In the genomic region with DNA sequence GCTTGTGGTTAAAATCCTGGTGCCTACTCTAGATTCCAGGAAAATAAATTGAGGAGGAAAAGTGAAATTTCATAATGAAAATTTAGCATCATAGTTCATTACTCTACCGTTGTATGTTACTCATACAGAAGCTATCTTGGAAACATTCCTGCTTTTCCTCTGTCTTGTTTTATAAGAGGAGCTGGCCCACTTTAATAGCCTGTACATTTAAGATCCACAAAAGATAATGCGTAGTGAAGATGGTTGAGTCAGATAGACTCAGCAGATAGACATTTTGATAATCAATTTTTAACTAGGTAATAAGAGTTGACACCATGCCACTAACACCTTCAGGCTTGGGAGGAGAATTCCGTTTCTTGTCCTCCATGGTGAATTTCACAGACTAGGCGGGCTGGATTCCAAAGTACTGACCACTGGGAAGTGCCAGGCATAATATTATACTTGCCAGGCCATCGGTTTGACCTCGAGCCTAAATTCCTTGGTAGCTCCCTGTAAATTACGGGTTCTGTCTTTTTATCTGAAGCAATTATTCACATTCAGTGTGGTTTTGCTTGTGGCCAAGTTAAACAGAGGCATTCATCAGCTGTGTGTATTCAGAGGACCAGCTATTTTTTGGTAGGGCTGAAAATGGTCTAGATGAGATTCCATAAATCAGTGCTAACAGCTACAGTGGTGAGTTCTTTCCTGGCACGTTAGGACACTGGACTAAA, we compare ENCODE assay signal across 13 cellular contexts.
DNase-seq lines count a peak whose midpoint lies in the region; TF ChIP-seq lines count a peak whose summit lies in the region.
"Had no signal": no experiment of that assay in that cellular context is flagged by ENCODE, and none has a peak within 500 bp of the region (broad histone marks: within the 10 kb centered on the region; RNA-seq: fewer than 3 reads in every experiment).

No MANE protein-coding gene starts in this region.

- H3K4me3 ChIP-seq in astrocyte of the spinal cord (ENCODE audit: low read depth, low read length) (no peak overlapping the region), endodermal cell (ENCODE audit: low read length) (no peak overlapping the region)

- in situ Hi-C loops in astrocyte of the spinal cord (cut with HindIII; ENCODE audit: low sequenced_read_pairs), result no loop called here

- H3K27ac Mint-ChIP-seq in endodermal cell, result no peak overlapping the region
- H3K27ac Mint-ChIP-seq: activated CD4-positive, alpha-beta memory T cell treated with anti-CD3 and anti-CD28 coated beads, Interleukin-2, amount 10 ng/mL, durations not matched to agents 7 days and 5 days had no signal

- H3K4me1 ChIP-seq in endodermal cell (ENCODE audit: control insufficient read depth, insufficient read depth, low read length), result no peaks in the 10 kb centered on the region

- 87 to 96% methylated on average over 6 to 8 of the region's 8 CpGs for WGBS in endodermal cell (ENCODE audit: insufficient coverage in 1 of 2, insufficient read length in 1 of 2), 2 experiments

- no peak for TF ChIP-seq CTCF in astrocyte of the spinal cord (IDR thresholded peaks at IDR 0.05; ENCODE audit: low read depth, low read length)
- TF ChIP-seq CTCF in endodermal cell (conservative IDR thresholded peaks at IDR 0.05), result no peak

- H3K27me3 ChIP-seq in endodermal cell (ENCODE audit: control insufficient read depth, insufficient read depth, low read length, poor library complexity, severe bottlenecking), result no peaks in the 10 kb centered on the region

- H3K4me1 Mint-ChIP-seq in endodermal cell, result peaks cover 2% of the 10 kb centered on the region
- H3K4me1 Mint-ChIP-seq: activated CD4-positive, alpha-beta memory T cell treated with anti-CD3 and anti-CD28 coated beads, Interleukin-2, amount 10 ng/mL, durations not matched to agents 7 days and 5 days had no signal

- no peaks in the 10 kb centered on the region for H3K36me3 ChIP-seq in endodermal cell (ENCODE audit: control insufficient read depth, insufficient read depth, low read length)

- H3K4me3 Mint-ChIP-seq in endodermal cell, result no peak overlapping the region
- H3K4me3 Mint-ChIP-seq: activated CD4-positive, alpha-beta memory T cell treated with anti-CD3 and anti-CD28 coated beads, Interleukin-2, amount 10 ng/mL, durations not matched to agents 7 days and 5 days had no signal

- H3K9me3 ChIP-seq in endodermal cell (ENCODE audit: control insufficient read depth, low read length), result no peaks in the 10 kb centered on the region

- H3K9me3 Mint-ChIP-seq in endodermal cell, result no peaks in the 10 kb centered on the region
- H3K9me3 Mint-ChIP-seq: activated CD4-positive, alpha-beta memory T cell treated with anti-CD3 and anti-CD28 coated beads, Interleukin-2, amount 10 ng/mL, durations not matched to agents 7 days and 5 days had no signal

- peaks cover 3% of the 10 kb centered on the region for H3K27me3 Mint-ChIP-seq in endodermal cell (ENCODE audit: insufficient read depth)
- H3K27me3 Mint-ChIP-seq: activated CD4-positive, alpha-beta memory T cell treated with anti-CD3 and anti-CD28 coated beads, Interleukin-2, amount 10 ng/mL, durations not matched to agents 7 days and 5 days had no signal

- H3K36me3 Mint-ChIP-seq in endodermal cell (ENCODE audit: low read depth), result no peaks in the 10 kb centered on the region

- DNase-seq in NCI-H1092 treated with DMSO at 0.1 percent for 48 hours (lab: John Stamatoyannopoulos, UW) (peak; percentile 25), NCI-H1092 (lab: John Stamatoyannopoulos, UW) (no peak), astrocyte of the spinal cord (ENCODE audit: low read depth, low spot score) (peak; percentile 93), islet precursor cell (peak; percentile 80), ureter (ENCODE audit: low spot score) (peak; percentile 50), T-helper 2 cell (no peak), endodermal cell (no peak), NCI-H146 (lab: John Stamatoyannopoulos, UW) (no peak)
- DNase-seq: activated CD4-positive, alpha-beta memory T cell treated with anti-CD3 and anti-CD28 coated beads, Interleukin-2, amount 10 ng/mL, durations not matched to agents 7 days and 5 days; NCI-H1930; SHP77; substantia nigra had no signal

- H3K27ac ChIP-seq in endodermal cell (ENCODE audit: low read depth, low read length), result no peak overlapping the region
- H3K27ac ChIP-seq: 22Rv1 had no signal

- no peak overlapping the region for H3K9ac ChIP-seq in endodermal cell (ENCODE audit: extremely low read depth, low read length, poor library complexity, severe bottlenecking)

Comparison
In these comparisons a context has a peak if more than half of its experiments do, and no peak if none do; other contexts are left out.
1. DNase-seq: peak in NCI-H1092 treated with DMSO at 0.1 percent for 48 hours (single experiment), astrocyte of the spinal cord (single experiment), islet precursor cell (single experiment) and ureter (single experiment); none in NCI-H1092 (single experiment), T-helper 2 cell (0 of 5), endodermal cell (single experiment) and NCI-H146 (single experiment).